ENCODE assay signal across 14 cellular contexts in genomic region chr13:57825066-57825465, GRCh38.
A peak's percentile ranks its signal among the peaks of the same experiment; 100 is the strongest.
DNase-seq lines count a peak whose midpoint lies in the region; ATAC-seq lines count a peak whose summit lies in the region.
"Had no signal": no experiment of that assay in that cellular context is flagged by ENCODE, and none has a peak within 500 bp of the region (broad histone marks: within the 10 kb centered on the region; RNA-seq: fewer than 3 reads in every experiment).

No MANE protein-coding gene starts in this region.

- ATAC-seq in natural killer cell treated with Interleukin-12 subunit alpha and Interleukin-12 subunit beta and Interleukin-15 and Interleukin-18, amount 100 ng/mL, for 72 hours, result no peak
- no peak for ATAC-seq in GM18502 (IDR thresholded peaks at IDR 0.05; ENCODE audit: poor library complexity, unreplicated experiment)
- ATAC-seq: GM12878 had no signal

- no peaks in the 10 kb centered on the region for H3K27me3 Mint-ChIP-seq in natural killer cell treated with Interleukin-12 subunit alpha and Interleukin-12 subunit beta and Interleukin-15 and Interleukin-18, amount 100 ng/mL, for 72 hours
- H3K27me3 Mint-ChIP-seq: CD4-positive, alpha-beta T cell had no signal

- no peak overlapping the region for H3K27ac Mint-ChIP-seq in natural killer cell treated with Interleukin-12 subunit alpha and Interleukin-12 subunit beta and Interleukin-15 and Interleukin-18, amount 100 ng/mL, for 72 hours
- H3K27ac Mint-ChIP-seq: CD4-positive, alpha-beta T cell; H9 had no signal

- H3K4me3 Mint-ChIP-seq in natural killer cell treated with Interleukin-12 subunit alpha and Interleukin-12 subunit beta and Interleukin-15 and Interleukin-18, amount 100 ng/mL, for 72 hours, result no peak overlapping the region
- H3K4me3 Mint-ChIP-seq: CD4-positive, alpha-beta T cell; H9 had no signal

- peak; percentile 1 for DNase-seq in NCI-H146 (lab: John Stamatoyannopoulos, UW)
- no peak for DNase-seq in NCI-H146 treated with DMSO at 0.1 percent for 48 hours (lab: John Stamatoyannopoulos, UW; ENCODE audit: unreplicated experiment)
- peak; percentile 41 for DNase-seq in NCI-H82 (lab: John Stamatoyannopoulos, UW)
- DNase-seq in NCI-H82 treated with DMSO at 0.1 percent for 48 hours (lab: John Stamatoyannopoulos, UW; ENCODE audit: unreplicated experiment), result no peak
- peak; percentile 13 for DNase-seq in NCI-H69 (lab: John Stamatoyannopoulos, UW)
- DNase-seq in natural killer cell treated with Interleukin-12 subunit alpha and Interleukin-12 subunit beta and Interleukin-15 and Interleukin-18, amount 100 ng/mL, for 72 hours (ENCODE audit: low spot score), result no peak
- DNase-seq: ACHN; CD4-positive, alpha-beta T cell; DMS53; DND-41; EL; H9 had no signal

- H3K4me1 Mint-ChIP-seq in natural killer cell treated with Interleukin-12 subunit alpha and Interleukin-12 subunit beta and Interleukin-15 and Interleukin-18, amount 100 ng/mL, for 72 hours (ENCODE audit: low read depth in 2 of 2), result no peaks in the 10 kb centered on the region

- H3K36me3 Mint-ChIP-seq in natural killer cell treated with Interleukin-12 subunit alpha and Interleukin-12 subunit beta and Interleukin-15 and Interleukin-18, amount 100 ng/mL, for 72 hours, result no peaks in the 10 kb centered on the region

- peaks cover 23% of the 10 kb centered on the region for H3K9me3 Mint-ChIP-seq in natural killer cell treated with Interleukin-12 subunit alpha and Interleukin-12 subunit beta and Interleukin-15 and Interleukin-18, amount 100 ng/mL, for 72 hours

Comparison
In these comparisons a context has a peak if more than half of its experiments do, and no peak if none do; other contexts are left out.
1. DNase-seq: peak in NCI-H146 (single experiment), NCI-H82 (single experiment) and NCI-H69 (single experiment); none in NCI-H146 treated with DMSO at 0.1 percent for 48 hours (single experiment), NCI-H82 treated with DMSO at 0.1 percent for 48 hours (single experiment) and natural killer cell treated with Interleukin-12 subunit alpha and Interleukin-12 subunit beta and Interleukin-15 and Interleukin-18, amount 100 ng/mL, for 72 hours (single experiment).